In the genomic region with DNA sequence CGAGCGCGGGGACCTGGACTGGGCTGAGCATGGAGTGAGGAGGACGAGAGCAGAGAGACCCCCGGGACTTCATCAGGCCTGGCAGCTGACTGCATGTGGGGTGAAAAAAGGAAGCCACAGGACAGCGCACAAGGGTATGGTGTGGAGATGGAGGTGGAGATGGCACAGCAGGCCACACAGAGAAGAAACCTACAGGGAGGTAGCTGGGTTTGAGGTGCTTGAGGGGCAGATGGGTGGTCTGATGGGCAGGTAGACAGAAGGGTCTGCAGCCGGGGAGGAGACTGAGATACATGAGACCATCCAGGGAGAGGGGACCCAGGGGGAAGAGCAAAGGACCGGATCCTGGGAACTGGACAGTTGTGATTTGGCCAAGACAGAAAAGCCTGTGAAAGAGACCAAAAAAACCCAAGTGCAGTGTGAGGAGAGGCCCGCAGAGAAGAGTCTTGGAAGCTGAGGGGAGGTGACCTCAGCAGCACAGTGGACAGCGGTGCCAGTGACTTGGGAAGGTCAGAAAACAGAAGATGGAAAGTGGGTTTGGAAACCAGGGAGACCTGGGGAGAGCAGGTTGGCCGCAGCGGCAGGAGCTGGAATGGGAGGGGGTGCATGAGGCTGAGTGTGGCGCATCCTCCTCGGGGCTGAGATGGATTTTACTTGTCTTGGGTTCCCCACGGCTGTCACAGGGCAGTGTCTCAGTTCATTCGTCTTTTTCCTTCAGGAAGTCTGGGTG, we compare ENCODE assay signal across 11 cellular contexts. TPM values are rescaled to one million over a fixed set of nuclear protein-coding genes. Genes with fewer than 3 reads are reported as not detected.
DNase-seq lines count a peak whose midpoint lies in the region; ATAC-seq and TF ChIP-seq lines count a peak whose summit lies in the region.
"Had no signal": no experiment of that assay in that cellular context is flagged by ENCODE, and none has a peak within 500 bp of the region (broad histone marks: within the 10 kb centered on the region; RNA-seq: fewer than 3 reads in every experiment).

No MANE protein-coding gene starts in this region.

- peaks cover 8% of the 10 kb centered on the region for H3K36me3 Mint-ChIP-seq in T-helper 17 cell (ENCODE audit: low read depth)

- peaks cover 44% of the 10 kb centered on the region for H3K4me1 Mint-ChIP-seq in T-helper 17 cell

- H3K27ac ChIP-seq in AG04450 (ENCODE audit: low read depth, low read length) = no peak overlapping the region
- peak overlapping the region; percentile 83 to 84 for H3K27ac ChIP-seq in ovary

- no peaks in the 10 kb centered on the region for H3K9me3 ChIP-seq in AG04450 (ENCODE audit: control insufficient read depth, insufficient read depth, low read length)
- H3K9me3 ChIP-seq in T-helper 17 cell (ENCODE audit: control insufficient read depth, low read length, poor library complexity, severe bottlenecking) = no peaks in the 10 kb centered on the region
- H3K9me3 ChIP-seq in ovary = no peaks in the 10 kb centered on the region

- peak overlapping the region; percentile 43 for H3K27ac Mint-ChIP-seq in T-helper 17 cell

- peaks cover 11% of the 10 kb centered on the region for H3K27me3 Mint-ChIP-seq in T-helper 17 cell

- CTCF ChIA-PET in AG04450 (lab: Charles Lee) = interaction anchor here (0.5 to 2.2 kb wide), 4 partner anchors 65 to 1047 kb away, joined by 3 to 16 read pairs (median 3); no protein-coding TSS in a partner anchor

- no peak for TF ChIP-seq POLR2A in ovary (IDR thresholded peaks at IDR 0.05)

- ATAC-seq in T-helper 17 cell (no peak), GM18909 (IDR thresholded peaks at IDR 0.05; ENCODE audit: poor library complexity, unreplicated experiment) (no peak)

- intact Hi-C loops in ovary (cut with DNase I) = loop anchor here in 2 of 4 donors (10.0 kb wide), 1 partner anchor 66 kb away; no protein-coding TSS in a partner anchor

- peaks cover 2% of the 10 kb centered on the region for H3K4me1 ChIP-seq in ovary (ENCODE audit: insufficient read depth)

- POLR2A ChIA-PET in AG04450 (lab: Yijun Ruan, JAX) = interaction anchor here (1.4 kb wide), 1 partner anchor 109 kb away, joined by 4 read pairs; no protein-coding TSS in a partner anchor

- H3K4me3 Mint-ChIP-seq in T-helper 17 cell = peak overlapping the region; percentile 50

- H3K4me3 ChIP-seq in AG04450 (ENCODE audit: low read depth, low read length) (peak overlapping the region; percentile 37), foreskin fibroblast (ENCODE audit: low read depth in 1 of 2, low read length in 2 of 2) (peak overlapping the region; percentile 53 to 62), ovary (peak overlapping the region; percentile 40)

- DNase-seq in AG04450 (ENCODE audit: low read depth, low spot score) (no peak), T-helper 17 cell (no peak), foreskin fibroblast (peak in 1 of 2 donors; percentile 11), ovary (no peak), SW480 (ENCODE audit: low spot score) (no peak), germinal center (ENCODE audit: low spot score) (no peak), cerebellar nuclear complex (lab: John Stamatoyannopoulos, UW) (no peak)
- DNase-seq: activated effector memory CD4-positive, alpha-beta T cell treated with Interleukin-2 at 50 U/mL for 16 hours; SHP77 had no signal

- no peak for TF ChIP-seq EP300 in ovary (IDR thresholded peaks at IDR 0.05)

- TF ChIP-seq CTCF in AG04450 (IDR thresholded peaks at IDR 0.05; ENCODE audit: low read depth, low read length) (no peak), foreskin fibroblast (IDR thresholded peaks at IDR 0.05; ENCODE audit: low read depth, low read length) (no peak), ovary (IDR thresholded peaks at IDR 0.05) (no peak)

- H3K27me3 ChIP-seq in AG04450 (ENCODE audit: control insufficient read depth, insufficient read depth, low read length) (peaks cover 38% of the 10 kb centered on the region), ovary (no peaks in the 10 kb centered on the region)

- no peaks in the 10 kb centered on the region for H3K36me3 ChIP-seq in ovary

- 64 to 80% (median 76%) methylated on average over 15 to 16 of the region's 16 CpGs for WGBS in ovary, 3 donors

RNA-seq across cellular contexts. Expression of gene HLA-DPB1, which starts 5.5 kb away (rescaled TPM):
- 0.94 and 1.6 TPM in 2 replicates for polyA plus RNA-seq in AG04450 (2011; rRNA removed)
- 2.0 and 2.2 TPM in 2 replicates for polyA minus RNA-seq in AG04450 (2011; rRNA and poly(A)+ RNA removed)
- 10 to 100 TPM; 67.7 to 77.4 TPM for total RNA-seq in T-helper 17 cell
- total RNA-seq in ovary = 10 to 100 TPM; 19.4 to 85.8 (median 44.7) TPM
- polyA plus RNA-seq in ovary = 100 to 1,000 TPM in 1 of 2 donors, 10 to 100 TPM in 1; 39.5 to 120 TPM
- total RNA-seq: HT-29 had no signal

RNA-seq across cellular contexts. Expression of gene HLA-DPA1, which starts 7.8 kb away (rescaled TPM):
- polyA plus RNA-seq in AG04450 (2011; rRNA removed) (0.10 and 0.15 TPM in 2 replicates), ovary (100 to 1,000 TPM in 1 of 2 donors, 10 to 100 TPM in 1; 26.7 to 304 TPM)
- polyA minus RNA-seq in AG04450 (2011; rRNA and poly(A)+ RNA removed) = not detected in 2 replicates
- total RNA-seq in T-helper 17 cell (10 to 100 TPM; 62.0 to 71.2 TPM), ovary (10 to 100 TPM; 11.8 to 62.0 (median 46.8) TPM)
- total RNA-seq: HT-29 had no signal
